2 cellular contexts compared by ENCODE assay signal in the genomic region with DNA sequence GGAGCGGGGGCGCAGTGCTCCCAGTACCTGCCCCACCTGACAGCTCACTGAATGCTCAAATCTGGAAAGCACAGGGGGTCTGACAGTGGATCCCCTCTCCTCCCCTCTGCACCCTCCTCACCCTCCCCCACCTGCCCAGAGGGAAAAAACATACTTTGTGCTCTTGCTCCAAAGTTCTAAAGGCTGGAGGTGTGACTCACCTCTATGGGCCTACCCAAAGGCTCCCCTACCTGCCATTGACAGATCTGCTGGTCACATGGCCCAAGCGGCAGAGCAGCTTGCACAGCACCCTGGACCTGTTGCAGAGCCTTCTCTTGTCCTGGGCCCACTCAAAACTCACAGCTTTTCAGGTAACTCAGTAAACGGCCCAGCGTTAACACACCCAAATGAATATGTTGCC.
TF ChIP-seq lines count a peak whose summit lies in the region.

No MANE protein-coding gene starts in this region.

TF ChIP-seq in SK-N-SH treated with all-trans-retinoic acid at 6 μM for 48 hours, 23 proteins besides CTCF, POLR2A, EP300 and RAD21 (continued from another document):
- TF ChIP-seq ZNF565 (CRISPR knock-in tag; conservative IDR thresholded peaks at IDR 0.05; ENCODE audit: low read depth) (no peak), TOX (CRISPR knock-in tag; IDR thresholded peaks at IDR 0.05; ENCODE audit: borderline replicate concordance) (no peak), ZFP30 (CRISPR knock-in tag; IDR thresholded peaks at IDR 0.05) (no peak), CSDC2 (CRISPR knock-in tag; IDR thresholded peaks at IDR 0.05) (no peak), PPARA (CRISPR knock-in tag; IDR thresholded peaks at IDR 0.05; ENCODE audit: borderline replicate concordance) (no peak), ZNF70 (CRISPR knock-in tag; IDR thresholded peaks at IDR 0.05) (no peak), TCF4 (CRISPR knock-in tag; IDR thresholded peaks at IDR 0.05; ENCODE audit: borderline replicate concordance) (no peak)
- TF ChIP-seq, protein P1, sequence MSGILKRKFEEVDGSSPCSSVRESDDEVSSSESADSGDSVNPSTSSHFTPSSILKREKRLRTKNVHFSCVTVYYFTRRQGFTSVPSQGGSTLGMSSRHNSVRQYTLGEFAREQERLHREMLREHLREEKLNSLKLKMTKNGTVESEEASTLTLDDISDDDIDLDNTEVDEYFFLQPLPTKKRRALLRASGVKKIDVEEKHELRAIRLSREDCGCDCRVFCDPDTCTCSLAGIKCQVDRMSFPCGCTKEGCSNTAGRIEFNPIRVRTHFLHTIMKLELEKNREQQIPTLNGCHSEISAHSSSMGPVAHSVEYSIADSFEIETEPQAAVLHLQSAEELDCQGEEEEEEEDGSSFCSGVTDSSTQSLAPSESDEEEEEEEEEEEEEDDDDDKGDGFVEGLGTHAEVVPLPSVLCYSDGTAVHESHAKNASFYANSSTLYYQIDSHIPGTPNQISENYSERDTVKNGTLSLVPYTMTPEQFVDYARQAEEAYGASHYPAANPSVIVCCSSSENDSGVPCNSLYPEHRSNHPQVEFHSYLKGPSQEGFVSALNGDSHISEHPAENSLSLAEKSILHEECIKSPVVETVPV (CRISPR knock-in tag; IDR thresholded peaks at IDR 0.05) = no peak

TF ChIP-seq in SK-N-SH, 30 proteins besides CTCF, POLR2A, EP300 and RAD21 (continued from another document):
- TF ChIP-seq, protein P2, sequence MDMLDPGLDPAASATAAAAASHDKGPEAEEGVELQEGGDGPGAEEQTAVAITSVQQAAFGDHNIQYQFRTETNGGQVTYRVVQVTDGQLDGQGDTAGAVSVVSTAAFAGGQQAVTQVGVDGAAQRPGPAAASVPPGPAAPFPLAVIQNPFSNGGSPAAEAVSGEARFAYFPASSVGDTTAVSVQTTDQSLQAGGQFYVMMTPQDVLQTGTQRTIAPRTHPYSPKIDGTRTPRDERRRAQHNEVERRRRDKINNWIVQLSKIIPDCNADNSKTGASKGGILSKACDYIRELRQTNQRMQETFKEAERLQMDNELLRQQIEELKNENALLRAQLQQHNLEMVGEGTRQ (IDR thresholded peaks at IDR 0.05; ENCODE audit: borderline replicate concordance, low read depth, low read length) = no peak
- TF ChIP-seq GATA2 (CRISPR knock-in tag; IDR thresholded peaks at IDR 0.05) (no peak), TEAD4 (IDR thresholded peaks at IDR 0.05; ENCODE audit: borderline replicate concordance, insufficient read depth) (no peak), JUND (IDR thresholded peaks at IDR 0.05) (no peak), RXRA (IDR thresholded peaks at IDR 0.05; ENCODE audit: borderline replicate concordance, low read depth) (no peak), POLR2AphosphoS5 (IDR thresholded peaks at IDR 0.05; ENCODE audit: low read depth, low read length) (no peak), RCOR1 (IDR thresholded peaks at IDR 0.05; ENCODE audit: low read length) (no peak)
- TF ChIP-seq, protein P3, sequence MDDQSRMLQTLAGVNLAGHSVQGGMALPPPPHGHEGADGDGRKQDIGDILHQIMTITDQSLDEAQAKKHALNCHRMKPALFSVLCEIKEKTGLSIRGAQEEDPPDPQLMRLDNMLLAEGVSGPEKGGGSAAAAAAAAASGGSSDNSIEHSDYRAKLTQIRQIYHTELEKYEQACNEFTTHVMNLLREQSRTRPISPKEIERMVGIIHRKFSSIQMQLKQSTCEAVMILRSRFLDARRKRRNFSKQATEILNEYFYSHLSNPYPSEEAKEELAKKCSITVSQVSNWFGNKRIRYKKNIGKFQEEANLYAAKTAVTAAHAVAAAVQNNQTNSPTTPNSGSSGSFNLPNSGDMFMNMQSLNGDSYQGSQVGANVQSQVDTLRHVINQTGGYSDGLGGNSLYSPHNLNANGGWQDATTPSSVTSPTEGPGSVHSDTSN (IDR thresholded peaks at IDR 0.05) = no peak
- TF ChIP-seq, protein P4, sequence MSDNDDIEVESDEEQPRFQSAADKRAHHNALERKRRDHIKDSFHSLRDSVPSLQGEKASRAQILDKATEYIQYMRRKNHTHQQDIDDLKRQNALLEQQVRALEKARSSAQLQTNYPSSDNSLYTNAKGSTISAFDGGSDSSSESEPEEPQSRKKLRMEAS (IDR thresholded peaks at IDR 0.05; ENCODE audit: low read depth) = no peak
